In genomic region chr16:27067138-27067537, GRCh38 we compare ENCODE assay signal across 24 cellular contexts. TPM values are rescaled to one million over a fixed set of nuclear protein-coding genes. Genes with fewer than 3 reads are reported as not detected.
DNase-seq lines count a peak whose midpoint lies in the region; ATAC-seq and TF ChIP-seq lines count a peak whose summit lies in the region.
"Had no signal": no experiment of that assay in that cellular context is flagged by ENCODE, and none has a peak within 500 bp of the region (broad histone marks: within the 10 kb centered on the region; RNA-seq: fewer than 3 reads in every experiment).

No MANE protein-coding gene starts in this region.

- H3K36me3 ChIP-seq in H7 (replicated peaks; ENCODE audit: control insufficient read depth, insufficient read depth, low read length) = no peaks in the 10 kb centered on the region
- H3K36me3 ChIP-seq in mucosa of descending colon (ENCODE audit: low read depth) = no peaks in the 10 kb centered on the region
- no peaks in the 10 kb centered on the region for H3K36me3 ChIP-seq in gastrocnemius medialis
- H3K36me3 ChIP-seq: cardiac muscle cell, heart left ventricle, suprapubic skin had no signal

- no peak overlapping the region for H3K27ac ChIP-seq in gastrocnemius medialis
- H3K27ac ChIP-seq: cardiac muscle cell, heart left ventricle, skin epidermis, suprapubic skin had no signal

- no peaks in the 10 kb centered on the region for H3K9me3 ChIP-seq in mucosa of descending colon
- H3K9me3 ChIP-seq in gastrocnemius medialis = no peaks in the 10 kb centered on the region
- H3K9me3 ChIP-seq: heart left ventricle, suprapubic skin had no signal

- TF ChIP-seq POLR2A in gastrocnemius medialis (IDR thresholded peaks at IDR 0.05) = no peak

- no peaks in the 10 kb centered on the region for H3K4me1 Mint-ChIP-seq in activated CD4-positive, alpha-beta T cell treated with anti-CD3 and anti-CD28 coated beads for 36 hours
- H3K4me1 Mint-ChIP-seq: activated B cell treated with CpG ODN at 0.5 μM for 24 hours; activated naive CD8-positive, alpha-beta T cell treated with anti-CD3 and anti-CD28 coated beads, Interleukin-2, amount 50 U/mL, for 24 hours had no signal

- no peaks in the 10 kb centered on the region for H3K36me3 Mint-ChIP-seq in activated CD4-positive, alpha-beta T cell treated with anti-CD3 and anti-CD28 coated beads for 36 hours (ENCODE audit: low read depth)

- DNase-seq in AG08396 (ENCODE audit: low spot score) (peak; percentile 30), H7 (peak; percentile 85), astrocyte of the hippocampus (ENCODE audit: low read depth, low spot score) (peak; percentile 13), mucosa of descending colon (no peak), gastrocnemius medialis (no peak), SW 1271 (lab: John Stamatoyannopoulos, UW) (no peak)
- DNase-seq in activated CD4-positive, alpha-beta T cell treated with anti-CD3 and anti-CD28 coated beads for 36 hours = no peak
- DNase-seq: activated B cell treated with CpG ODN at 0.5 μM for 24 hours; activated CD8-positive, alpha-beta memory T cell treated with anti-CD3 and anti-CD28 coated beads for 24 hours; activated naive CD8-positive, alpha-beta T cell treated with anti-CD3 and anti-CD28 coated beads, Interleukin-2, amount 50 U/mL, for 24 hours; effector CD8-positive, alpha-beta T cell; KBM-7; NCI-H2081 treated with DMSO at 0.1 percent for 48 hours; stimulated activated CD4-positive, alpha-beta T cell treated with anti-CD3 and anti-CD28 coated beads, Interleukin-4, amount 100 ng/mL, for 4 hours; stimulated activated CD8-positive, alpha-beta memory T cell treated with anti-CD3 and anti-CD28 coated beads, Interleukin-4, amount 100 ng/mL, for 48 hours had no signal

- H3K4me1 ChIP-seq in mucosa of descending colon (ENCODE audit: low read depth) = no peaks in the 10 kb centered on the region
- no peaks in the 10 kb centered on the region for H3K4me1 ChIP-seq in gastrocnemius medialis
- H3K4me1 ChIP-seq: heart left ventricle, suprapubic skin had no signal

- TF ChIP-seq CTCF in mucosa of descending colon (IDR thresholded peaks at IDR 0.05) (no peak), gastrocnemius medialis (IDR thresholded peaks at IDR 0.05 in 4 of 5, conservative IDR thresholded peaks at IDR 0.05 in 1 of 5) (no peak)

- H3K4me3 ChIP-seq in H7 (ENCODE audit: insufficient read depth, low read depth, low read length) = no peak overlapping the region
- no peak overlapping the region for H3K4me3 ChIP-seq in mucosa of descending colon
- no peak overlapping the region for H3K4me3 ChIP-seq in gastrocnemius medialis
- H3K4me3 ChIP-seq: cardiac muscle cell, heart left ventricle, skin epidermis, suprapubic skin had no signal

- no peaks in the 10 kb centered on the region for H3K9me3 Mint-ChIP-seq in activated CD4-positive, alpha-beta T cell treated with anti-CD3 and anti-CD28 coated beads for 36 hours (ENCODE audit: low read depth)
- H3K9me3 Mint-ChIP-seq: activated naive CD8-positive, alpha-beta T cell treated with anti-CD3 and anti-CD28 coated beads, Interleukin-2, amount 50 U/mL, for 24 hours; activated T-helper 1 cell treated with anti-CD3 and anti-CD28 coated beads, Interleukin-12 subunit alpha, Interleukin-12 subunit beta, Interleukin-2, Interleukin-4 antibody, amounts not matched to agents 30 ng/mL and 10 ng/mL and 1 ng/mL, durations not matched to agents 14 hours and 24 hours and 36 hours had no signal

- CTCF ChIA-PET in activated CD4-positive, alpha-beta T cell treated with anti-CD3 and anti-CD28 coated beads for 36 hours (lab: Charles Lee) = interaction anchor here (0.7 kb wide), 1 partner anchor 434 kb away, joined by 3 read pairs; no protein-coding TSS in a partner anchor

- peak; percentile 24 for ATAC-seq in mucosa of descending colon
- ATAC-seq in activated CD4-positive, alpha-beta T cell treated with anti-CD3 and anti-CD28 coated beads for 36 hours = no peak
- no peak for ATAC-seq in gastrocnemius medialis
- ATAC-seq: activated naive CD8-positive, alpha-beta T cell treated with anti-CD3 and anti-CD28 coated beads, Interleukin-2, amount 50 U/mL, for 24 hours had no signal

- POLR2A ChIA-PET in activated CD4-positive, alpha-beta T cell treated with anti-CD3 and anti-CD28 coated beads for 36 hours (lab: Charles Lee) = no interaction called here

- no peak overlapping the region for H3K27ac Mint-ChIP-seq in activated CD4-positive, alpha-beta T cell treated with anti-CD3 and anti-CD28 coated beads for 36 hours
- H3K27ac Mint-ChIP-seq: activated B cell treated with CpG ODN at 0.5 μM for 24 hours; activated naive CD8-positive, alpha-beta T cell treated with anti-CD3 and anti-CD28 coated beads, Interleukin-2, amount 50 U/mL, for 24 hours; activated T-helper 1 cell treated with anti-CD3 and anti-CD28 coated beads, Interleukin-12 subunit alpha, Interleukin-12 subunit beta, Interleukin-2, Interleukin-4 antibody, amounts not matched to agents 30 ng/mL and 10 ng/mL and 1 ng/mL, durations not matched to agents 14 hours and 24 hours and 36 hours had no signal

- in situ Hi-C loops in gastrocnemius medialis (cut with MboI; ENCODE audit: low sequenced_read_pairs in 4 of 4) = no loop called here

- no peak overlapping the region for H3K4me3 Mint-ChIP-seq in activated CD4-positive, alpha-beta T cell treated with anti-CD3 and anti-CD28 coated beads for 36 hours
- H3K4me3 Mint-ChIP-seq: activated B cell treated with CpG ODN at 0.5 μM for 24 hours; activated naive CD8-positive, alpha-beta T cell treated with anti-CD3 and anti-CD28 coated beads, Interleukin-2, amount 50 U/mL, for 24 hours; activated T-helper 1 cell treated with anti-CD3 and anti-CD28 coated beads, Interleukin-12 subunit alpha, Interleukin-12 subunit beta, Interleukin-2, Interleukin-4 antibody, amounts not matched to agents 30 ng/mL and 10 ng/mL and 1 ng/mL, durations not matched to agents 14 hours and 24 hours and 36 hours had no signal

- H3K27me3 ChIP-seq in H7 (ENCODE audit: control insufficient read depth, insufficient read depth, low read length) (no peaks in the 10 kb centered on the region), gastrocnemius medialis (no peaks in the 10 kb centered on the region)
- H3K27me3 ChIP-seq: cardiac muscle cell had no signal

- intact Hi-C loops in mucosa of descending colon (cut with DNase I, micrococcal nuclease) = no loop called here
- intact Hi-C loops in activated CD4-positive, alpha-beta T cell treated with anti-CD3 and anti-CD28 coated beads for 36 hours (cut with DNase I, micrococcal nuclease) = no loop called here
- intact Hi-C loops in gastrocnemius medialis (cut with DNase I; ENCODE audit: low total_unique reads) = no loop called here

- H3K27me3 Mint-ChIP-seq in activated CD4-positive, alpha-beta T cell treated with anti-CD3 and anti-CD28 coated beads for 36 hours = peaks cover 8% of the 10 kb centered on the region

RNA-seq across cellular contexts. Expression of gene C16orf82, which starts 0.4 kb away (rescaled TPM):
- 0.07 TPM in 1 of 2 replicates, not detected in the other for total RNA-seq in H7 (2014; rRNA removed; shearing (Covaris generic))
- total RNA-seq in mucosa of descending colon = not detected
- not detected for total RNA-seq in activated CD4-positive, alpha-beta T cell treated with anti-CD3 and anti-CD28 coated beads for 36 hours
- not detected for total RNA-seq in gastrocnemius medialis
- total RNA-seq: activated B cell treated with CpG ODN at 0.5 μM for 24 hours; activated T-helper 1 cell treated with anti-CD3 and anti-CD28 coated beads, Interleukin-12 subunit alpha, Interleukin-12 subunit beta, Interleukin-2, Interleukin-4 antibody, amounts not matched to agents 30 ng/mL and 10 ng/mL and 1 ng/mL, durations not matched to agents 14 hours and 24 hours and 36 hours; cardiac muscle cell; fibroblast of lung; heart left ventricle; kidney epithelial cell; osteocyte; suprapubic skin; T-helper 2 cell treated with Interferon-gamma antibody and Interleukin-4, amounts not matched to agents 100 ng/mL and 5 ng/mL, for 36 hours had no signal

Comparison
In these comparisons a context has a peak if more than half of its experiments do, and no peak if none do; other contexts are left out.
1. DNase-seq: peak in AG08396 (single experiment), H7 (single experiment) and astrocyte of the hippocampus (single experiment); none in mucosa of descending colon (0 of 3), activated CD4-positive, alpha-beta T cell treated with anti-CD3 and anti-CD28 coated beads for 36 hours (single experiment), gastrocnemius medialis (0 of 2) and SW 1271 (0 of 2).